Comparison of ENCODE assay signal across 1 cellular context in the genomic region with DNA sequence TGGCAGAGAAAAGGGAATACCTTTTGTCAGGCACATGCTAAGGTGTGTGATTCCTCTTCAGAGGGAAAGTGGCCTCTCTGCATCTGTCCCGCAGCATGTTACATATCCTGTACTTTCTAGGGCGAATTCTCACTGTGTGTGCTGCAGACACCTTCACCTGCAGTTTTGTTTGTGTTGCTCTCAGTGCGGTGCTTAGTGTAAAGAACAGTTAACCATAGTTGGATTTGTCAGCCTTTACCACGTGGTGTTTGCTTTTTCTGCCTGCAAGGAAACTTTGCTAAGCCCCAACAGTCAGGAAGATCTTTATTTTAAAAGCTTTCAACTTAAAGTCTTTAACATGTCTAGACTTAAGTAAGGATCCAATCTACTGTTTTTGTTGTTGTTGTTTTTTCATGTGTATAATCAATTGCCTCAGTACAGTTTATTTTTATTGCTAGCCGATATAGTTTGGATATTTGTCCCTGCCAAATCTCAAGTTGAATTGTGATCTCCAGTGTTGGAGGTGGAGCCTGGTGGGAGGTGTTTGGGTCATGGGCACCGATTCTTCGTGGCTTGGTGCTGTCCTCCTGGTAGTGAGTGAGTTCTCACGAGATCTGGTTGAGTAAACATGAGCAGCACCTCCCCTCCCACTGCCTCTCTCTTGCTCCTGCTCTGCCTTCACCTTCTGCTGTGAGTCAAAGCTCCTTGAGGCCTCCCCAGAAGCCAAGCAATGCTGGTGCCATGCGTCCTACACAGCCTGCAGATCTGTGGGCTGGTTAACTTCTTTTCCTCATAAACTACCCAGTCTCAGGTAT.
TF ChIP-seq lines count a peak whose summit lies in the region.

No MANE protein-coding gene starts in this region.

TF ChIP-seq in HCT116, 20 proteins besides CTCF, POLR2A, EP300 and RAD21 (continued from another document):
- TF ChIP-seq, protein P1, sequence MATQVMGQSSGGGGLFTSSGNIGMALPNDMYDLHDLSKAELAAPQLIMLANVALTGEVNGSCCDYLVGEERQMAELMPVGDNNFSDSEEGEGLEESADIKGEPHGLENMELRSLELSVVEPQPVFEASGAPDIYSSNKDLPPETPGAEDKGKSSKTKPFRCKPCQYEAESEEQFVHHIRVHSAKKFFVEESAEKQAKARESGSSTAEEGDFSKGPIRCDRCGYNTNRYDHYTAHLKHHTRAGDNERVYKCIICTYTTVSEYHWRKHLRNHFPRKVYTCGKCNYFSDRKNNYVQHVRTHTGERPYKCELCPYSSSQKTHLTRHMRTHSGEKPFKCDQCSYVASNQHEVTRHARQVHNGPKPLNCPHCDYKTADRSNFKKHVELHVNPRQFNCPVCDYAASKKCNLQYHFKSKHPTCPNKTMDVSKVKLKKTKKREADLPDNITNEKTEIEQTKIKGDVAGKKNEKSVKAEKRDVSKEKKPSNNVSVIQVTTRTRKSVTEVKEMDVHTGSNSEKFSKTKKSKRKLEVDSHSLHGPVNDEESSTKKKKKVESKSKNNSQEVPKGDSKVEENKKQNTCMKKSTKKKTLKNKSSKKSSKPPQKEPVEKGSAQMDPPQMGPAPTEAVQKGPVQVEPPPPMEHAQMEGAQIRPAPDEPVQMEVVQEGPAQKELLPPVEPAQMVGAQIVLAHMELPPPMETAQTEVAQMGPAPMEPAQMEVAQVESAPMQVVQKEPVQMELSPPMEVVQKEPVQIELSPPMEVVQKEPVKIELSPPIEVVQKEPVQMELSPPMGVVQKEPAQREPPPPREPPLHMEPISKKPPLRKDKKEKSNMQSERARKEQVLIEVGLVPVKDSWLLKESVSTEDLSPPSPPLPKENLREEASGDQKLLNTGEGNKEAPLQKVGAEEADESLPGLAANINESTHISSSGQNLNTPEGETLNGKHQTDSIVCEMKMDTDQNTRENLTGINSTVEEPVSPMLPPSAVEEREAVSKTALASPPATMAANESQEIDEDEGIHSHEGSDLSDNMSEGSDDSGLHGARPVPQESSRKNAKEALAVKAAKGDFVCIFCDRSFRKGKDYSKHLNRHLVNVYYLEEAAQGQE (IDR thresholded peaks at IDR 0.05; ENCODE audit: low read depth) = no peak
